ENCODE assay signal across 27 cellular contexts in the genomic region with DNA sequence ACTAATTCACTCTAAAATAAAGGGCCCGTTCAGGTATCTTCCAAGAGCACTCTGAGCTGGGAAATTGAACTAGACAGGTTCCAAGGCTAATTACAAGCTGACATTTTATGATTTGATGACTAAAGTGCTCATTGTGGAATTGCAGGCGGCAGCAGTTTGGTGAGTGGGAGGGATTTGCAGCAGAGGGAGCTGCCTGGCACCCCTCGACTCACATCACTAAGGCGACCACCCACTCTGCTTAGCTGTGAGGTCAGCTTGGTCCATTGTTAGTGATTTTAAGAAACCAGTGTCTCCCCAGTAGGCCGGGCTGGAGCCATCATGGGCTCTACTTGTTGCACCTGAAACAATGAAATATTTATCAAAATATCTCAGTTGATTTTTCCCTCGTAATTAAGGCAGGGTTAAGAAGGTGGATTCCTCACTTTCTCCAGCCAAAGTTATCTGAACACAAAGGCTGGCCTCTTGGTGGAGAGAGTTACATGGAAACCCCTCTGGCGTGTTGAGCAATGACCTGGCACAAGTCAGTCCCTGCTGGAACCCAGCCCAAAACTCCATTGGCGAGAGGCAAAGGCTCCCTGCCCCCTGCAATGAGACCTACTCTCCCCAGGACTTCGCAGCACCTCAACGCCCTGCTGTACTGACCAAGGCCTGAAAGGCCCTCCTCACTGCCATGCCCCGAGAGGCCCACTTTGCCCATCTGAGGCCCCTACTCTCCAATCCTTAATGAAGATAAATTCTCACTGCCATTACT.
A peak's percentile ranks its signal among the peaks of the same experiment; 100 is the strongest.
DNase-seq lines count a peak whose midpoint lies in the region; ATAC-seq and TF ChIP-seq lines count a peak whose summit lies in the region.
"Had no signal": no experiment of that assay in that cellular context is flagged by ENCODE, and none has a peak within 500 bp of the region (broad histone marks: within the 10 kb centered on the region; RNA-seq: fewer than 3 reads in every experiment).

No MANE protein-coding gene starts in this region.

- no peaks in the 10 kb centered on the region for H3K9me3 Mint-ChIP-seq in brain
- H3K9me3 Mint-ChIP-seq: activated CD8-positive, alpha-beta T cell treated with anti-CD3 and anti-CD28 coated beads for 36 hours; activated T-helper 2 cell treated with anti-CD3 and anti-CD28 coated beads, Interferon-gamma antibody, Interleukin-2, Interleukin-4, amounts not matched to agents 10 μg/mL and 5 μg/mL and 100 μg/mL, durations not matched to agents 14 hours and 24 hours and 36 hours; CD8-positive, alpha-beta memory T cell; stimulated activated naive CD8-positive, alpha-beta T cell treated with anti-CD3 and anti-CD28 coated beads, Interleukin-15, amount 100 ng/mL, for 72 hours had no signal

- TF ChIP-seq CTCF in brain (conservative IDR thresholded peaks at IDR 0.05) (no peak), psoas muscle (IDR thresholded peaks at IDR 0.05) (no peak)

- H3K36me3 ChIP-seq in psoas muscle (ENCODE audit: insufficient read depth in 1 of 2, low read depth in 1 of 2) (no peaks in the 10 kb centered on the region), SJCRH30 (no peaks in the 10 kb centered on the region)
- H3K36me3 ChIP-seq: prostate gland had no signal

- ATAC-seq in left ventricle myocardium superior (peak; percentile 94), psoas muscle (peak in 3 of 4 donors; percentile 53 to 62 (median 55))
- ATAC-seq: activated CD8-positive, alpha-beta T cell treated with anti-CD3 and anti-CD28 coated beads for 36 hours; SK-N-SH treated with all-trans-retinoic acid at 6 μM for 48 hours; stimulated activated naive CD8-positive, alpha-beta T cell treated with anti-CD3 and anti-CD28 coated beads, Interleukin-15, amount 100 ng/mL, for 72 hours; T-helper 17 cell had no signal

- peaks cover 6% of the 10 kb centered on the region for H3K27me3 Mint-ChIP-seq in brain

- no peaks in the 10 kb centered on the region for H3K36me3 Mint-ChIP-seq in brain
- H3K36me3 Mint-ChIP-seq: activated naive CD8-positive, alpha-beta T cell; IgD-negative memory B cell had no signal

- H3K4me1 ChIP-seq in psoas muscle, result peaks cover 4% of the 10 kb centered on the region
- no peaks in the 10 kb centered on the region for H3K4me1 ChIP-seq in SJCRH30
- H3K4me1 ChIP-seq: prostate gland had no signal

- H3K4me3 Mint-ChIP-seq in brain, result no peak overlapping the region
- H3K4me3 Mint-ChIP-seq: activated CD8-positive, alpha-beta T cell treated with anti-CD3 and anti-CD28 coated beads for 36 hours; activated naive CD8-positive, alpha-beta T cell; CD8-positive, alpha-beta memory T cell; H9; IgD-negative memory B cell; stimulated activated naive CD8-positive, alpha-beta T cell treated with anti-CD3 and anti-CD28 coated beads, Interleukin-15, amount 100 ng/mL, for 72 hours; T-helper 17 cell had no signal

- H3K9me3 ChIP-seq in psoas muscle (no peaks in the 10 kb centered on the region), SJCRH30 (replicated peaks) (no peaks in the 10 kb centered on the region)
- H3K9me3 ChIP-seq: prostate gland had no signal

- H3K4me3 ChIP-seq in psoas muscle, result no peak overlapping the region
- H3K4me3 ChIP-seq in SJCRH30, result no peak overlapping the region
- H3K4me3 ChIP-seq: dorsolateral prefrontal cortex, prostate gland had no signal

- peak overlapping the region; percentile 33 to 88 (median 71) for H3K27ac Mint-ChIP-seq in brain
- H3K27ac Mint-ChIP-seq: activated CD8-positive, alpha-beta T cell treated with anti-CD3 and anti-CD28 coated beads for 36 hours; activated naive CD8-positive, alpha-beta T cell; activated T-helper 2 cell treated with anti-CD3 and anti-CD28 coated beads, Interferon-gamma antibody, Interleukin-2, Interleukin-4, amounts not matched to agents 10 μg/mL and 5 μg/mL and 100 μg/mL, durations not matched to agents 14 hours and 24 hours and 36 hours; H9; IgD-negative memory B cell; stimulated activated naive CD8-positive, alpha-beta T cell treated with anti-CD3 and anti-CD28 coated beads, Interleukin-15, amount 100 ng/mL, for 72 hours; T-helper 17 cell had no signal

- intact Hi-C loops in left ventricle myocardium superior (cut with micrococcal nuclease), result no loop called here
- intact Hi-C loops in psoas muscle (cut with DNase I), result no loop called here

- H3K27ac ChIP-seq in psoas muscle (no peak overlapping the region), SJCRH30 (no peak overlapping the region)
- H3K27ac ChIP-seq: prostate gland had no signal

- peak; percentile 12 for DNase-seq in NCI-H1105 treated with DMSO at 0.1 percent for 48 hours (lab: John Stamatoyannopoulos, UW)
- no peak for DNase-seq in NCI-H1105 (lab: John Stamatoyannopoulos, UW)
- DNase-seq in left ventricle myocardium superior, result peak; percentile 71
- no peak for DNase-seq in psoas muscle
- DNase-seq in SJCRH30, result no peak
- no peak for DNase-seq in OCI-M2 (lab: John Stamatoyannopoulos, UW; ENCODE audit: unreplicated experiment)
- DNase-seq in dermis blood vessel endothelial cell, result no peak
- DNase-seq: activated CD4-positive, alpha-beta T cell treated with anti-CD3 and anti-CD28 coated beads for 1 hour; activated CD8-positive, alpha-beta T cell treated with anti-CD3 and anti-CD28 coated beads for 36 hours; aorta; CD8-positive, alpha-beta memory T cell; GF-D8; H9; kidney; NCI-H2029 treated with DMSO at 0.1 percent for 48 hours; NCI-H526 treated with DMSO at 0.1 percent for 48 hours; small intestine; stimulated activated naive CD8-positive, alpha-beta T cell treated with anti-CD3 and anti-CD28 coated beads, Interleukin-15, amount 100 ng/mL, for 72 hours; T-helper 17 cell; trophoblast cell had no signal

- H3K4me1 Mint-ChIP-seq in brain, result peaks cover 38% of the 10 kb centered on the region
- H3K4me1 Mint-ChIP-seq: CD8-positive, alpha-beta memory T cell; IgD-negative memory B cell; stimulated activated naive CD8-positive, alpha-beta T cell treated with anti-CD3 and anti-CD28 coated beads, Interleukin-15, amount 100 ng/mL, for 72 hours; T-helper 17 cell had no signal

- H3K27me3 ChIP-seq in psoas muscle (ENCODE audit: insufficient read depth in 3 of 3, low read length in 2 of 3), result no peaks in the 10 kb centered on the region
- peaks cover 14% of the 10 kb centered on the region; the same call in 1 of the 2 replicates for H3K27me3 ChIP-seq in SJCRH30
- H3K27me3 ChIP-seq: dorsolateral prefrontal cortex had no signal

- whole genome bisulfite sequencing in psoas muscle, 3 donors, result 60 to 71% (median 68%) methylated on average over 11 of the region's 11 CpGs

Comparison
In these comparisons a context has a peak if more than half of its experiments do, and no peak if none do; other contexts are left out.
1. DNase-seq: peak in NCI-H1105 treated with DMSO at 0.1 percent for 48 hours (single experiment) and left ventricle myocardium superior (single experiment); none in NCI-H1105 (single experiment), psoas muscle (0 of 2), SJCRH30 (0 of 2), OCI-M2 (single experiment) and dermis blood vessel endothelial cell (single experiment).